In genomic region chr9:113220467-113221002, GRCh38 we compare ENCODE assay signal across 8 cellular contexts. TPM values are rescaled to one million over a fixed set of nuclear protein-coding genes. Genes with fewer than 3 reads are reported as not detected.
DNase-seq lines count a peak whose midpoint lies in the region; ATAC-seq and TF ChIP-seq lines count a peak whose summit lies in the region.

No MANE protein-coding gene starts in this region.

- peaks cover 2% of the 10 kb centered on the region for H3K36me3 Mint-ChIP-seq in activated naive CD8-positive, alpha-beta T cell

- POLR2A ChIA-PET in AG04449 (lab: Yijun Ruan, JAX), result interaction anchor here (0.6 to 2.1 kb wide), 3 partner anchors 17 to 71 kb away, joined by 3 to 13 read pairs (median 4); partner anchors contain the start of genes CDC26 and PRPF4
- POLR2A ChIA-PET in HEK293 (lab: Yijun Ruan, JAX), result interaction anchor here (0.6 to 4.2 kb wide), 16 partner anchors 11 to 977 kb away, joined by 3 to 44 read pairs (median 6); partner anchors contain the start of genes C9orf43, CDC26, HSDL2 and POLE3

- peak overlapping the region; percentile 85 for H3K27ac Mint-ChIP-seq in activated naive CD8-positive, alpha-beta T cell

- no peak for TF ChIP-seq POLR2A in testis (IDR thresholded peaks at IDR 0.05)

- CTCF ChIA-PET in AG04449 (lab: Yijun Ruan, JAX), result interaction anchor here (1.1 to 2.3 kb wide), 4 partner anchors 15 to 108 kb away, joined by 3 to 7 read pairs (median 3); partner anchors contain the start of genes CDC26 and PRPF4
- CTCF ChIA-PET in HEK293 (lab: Yijun Ruan, JAX), result interaction anchor here (0.6 to 3.2 kb wide), 5 partner anchors 9 to 371 kb away, joined by 4 to 19 read pairs (median 6); partner anchors contain the start of gene CDC26

- no peaks in the 10 kb centered on the region for H3K9me3 Mint-ChIP-seq in activated naive CD8-positive, alpha-beta T cell (ENCODE audit: low read depth)

- H3K4me3 Mint-ChIP-seq in activated naive CD8-positive, alpha-beta T cell, result peak overlapping the region; percentile 93

- TF ChIP-seq CTCF in AG04449 (IDR thresholded peaks at IDR 0.05; ENCODE audit: insufficient read depth, low read length, missing control alignments) (no peak), HEK293 (tag by site-specific recombination; IDR thresholded peaks at IDR 0.05) (no peak), kidney epithelial cell (IDR thresholded peaks at IDR 0.05; ENCODE audit: insufficient read depth, low read length, poor library complexity, severe bottlenecking) (no peak), testis (IDR thresholded peaks at IDR 0.05) (no peak)

- peak overlapping the region; percentile 96 for H3K4me3 ChIP-seq in AG04449 (ENCODE audit: low read depth, low read length)
- peak overlapping the region; percentile 70 for H3K4me3 ChIP-seq in HEK293 (ENCODE audit: low read depth, low read length)
- peak overlapping the region; percentile 99 for H3K4me3 ChIP-seq in kidney epithelial cell (ENCODE audit: low read depth, low read length)
- H3K4me3 ChIP-seq in testis, result peak overlapping the region; percentile 63 to 83

- WGBS in testis, 2 donors, result 7% methylated on average over 11 of the region's 11 CpGs

- no peaks in the 10 kb centered on the region for H3K27me3 Mint-ChIP-seq in activated naive CD8-positive, alpha-beta T cell

- H3K4me1 ChIP-seq in HEK293 (ENCODE audit: control insufficient read depth, insufficient read depth, low read length) (0 out of 2 replicates have a peak, but pooled peaks cover 3% of the 10 kb centered on the region), testis (peaks cover 12% of the 10 kb centered on the region)

- H3K27ac ChIP-seq in HEK293 (ENCODE audit: extremely low read depth, low read depth, low read length) (peak overlapping the region; percentile 48), testis (peak overlapping the region; percentile 69 to 80)

- H3K36me3 ChIP-seq in HEK293 (ENCODE audit: control insufficient read depth in 2 of 2, insufficient read depth in 1 of 2, low read length in 2 of 2) (peaks cover 0 to 10% of the 10 kb centered on the region in 2 experiments), kidney epithelial cell (ENCODE audit: control insufficient read depth, insufficient read depth, low read length) (no peaks in the 10 kb centered on the region), testis (ENCODE audit: low read depth, missing control alignments) (no peaks in the 10 kb centered on the region)

- peaks cover 48% of the 10 kb centered on the region for H3K4me1 Mint-ChIP-seq in activated naive CD8-positive, alpha-beta T cell (ENCODE audit: low read depth)

- H3K9me3 ChIP-seq in HEK293 (ENCODE audit: control insufficient read depth, insufficient read depth, low read depth, low read length) (no peaks in the 10 kb centered on the region), testis (no peaks in the 10 kb centered on the region)

- H3K27me3 ChIP-seq in kidney epithelial cell (ENCODE audit: control insufficient read depth, insufficient read depth, low read length) (no peaks in the 10 kb centered on the region), testis (no peaks in the 10 kb centered on the region)

- intact Hi-C loops in testis (cut with DNase I; ENCODE audit: low total_unique reads), result loop anchor here (5.0 kb wide), 1 partner anchor 47 kb away; no protein-coding TSS in a partner anchor

- DNase-seq in AG04449 (ENCODE audit: low read depth, low spot score), result no peak
- no peak for DNase-seq in kidney epithelial cell (ENCODE audit: low read depth)
- no peak for DNase-seq in testis
- no peak for DNase-seq in NCI-H2227 treated with DMSO at 0.1 percent for 48 hours (lab: John Stamatoyannopoulos, UW)
- no peak for DNase-seq in HCEC 1CT

- no peak for ATAC-seq in GM18520 (IDR thresholded peaks at IDR 0.05; ENCODE audit: unreplicated experiment)

TF ChIP-seq in HEK293, 187 proteins besides CTCF, POLR2A, EP300 and RAD21:
- TF ChIP-seq ZNF335 (tag by site-specific recombination; conservative IDR thresholded peaks at IDR 0.05), result peak; percentile 91
- no peak for TF ChIP-seq ZNF391 (tag by site-specific recombination; IDR thresholded peaks at IDR 0.05; ENCODE audit: borderline replicate concordance, low read depth)
- TF ChIP-seq ZFP37 (tag by site-specific recombination; IDR thresholded peaks at IDR 0.05), result 0 out of 2 replicates have a peak, but pooled peaks have one; percentile 19

RNA-seq across cellular contexts. Expression of gene FKBP15, which starts 0.5 kb away (rescaled TPM):
- total RNA-seq in kidney epithelial cell (17.2 and 17.7 TPM in 2 replicates), testis (10 to 100 TPM; 23.1 to 23.5 TPM)
- 14.7 TPM for polyA plus RNA-seq in testis (ENCODE audit: insufficient read depth, low read depth, low replicate concordance)

RNA-seq across cellular contexts. Expression of gene SLC31A1, which starts 0.8 kb away (rescaled TPM):
- total RNA-seq in kidney epithelial cell (19.8 and 20.9 TPM in 2 replicates), testis (10 to 100 TPM; 12.3 to 21.9 TPM)
- polyA plus RNA-seq in testis (ENCODE audit: insufficient read depth, low read depth, low replicate concordance), result 15.3 TPM

RNA-seq across cellular contexts. Expression of gene CDC26, which starts 54.8 kb away (rescaled TPM):
- total RNA-seq in kidney epithelial cell, result 22.1 and 28.5 TPM in 2 replicates
- total RNA-seq in testis, result 10 to 100 TPM; 17.9 to 19.8 TPM
- polyA plus RNA-seq in testis (ENCODE audit: insufficient read depth, low read depth, low replicate concordance), result 27.5 TPM

RNA-seq across cellular contexts. Expression of gene PRPF4, which starts 54.9 kb away (rescaled TPM):
- total RNA-seq in kidney epithelial cell, result 30.1 and 34.4 TPM in 2 replicates
- total RNA-seq in testis, result 10 to 100 TPM; 29.9 to 30.3 TPM
- polyA plus RNA-seq in testis (ENCODE audit: insufficient read depth, low read depth, low replicate concordance), result 27.3 TPM
